ENCODE assay signal across 19 cellular contexts in genomic region chr2:214193943-214194342, GRCh38.
DNase-seq lines count a peak whose midpoint lies in the region; ATAC-seq and TF ChIP-seq lines count a peak whose summit lies in the region.
"Had no signal": no experiment of that assay in that cellular context is flagged by ENCODE, and none has a peak within 500 bp of the region (broad histone marks: within the 10 kb centered on the region; RNA-seq: fewer than 3 reads in every experiment).

No MANE protein-coding gene starts in this region.

- CTCF ChIA-PET in PC-3 (lab: Charles Lee) = no interaction called here

- H3K4me3 ChIP-seq in PC-3 (ENCODE audit: low read length) = no peak overlapping the region
- no peak overlapping the region for H3K4me3 ChIP-seq in epithelial cell of esophagus (ENCODE audit: low read length)
- H3K4me3 ChIP-seq: GM23338, hepatocyte, left lung, vagina had no signal

- peak; percentile 12 for DNase-seq in Caki2 (ENCODE audit: low read depth)
- DNase-seq in PC-3 = peak; percentile 86
- peak; percentile 54 for DNase-seq in epithelial cell of esophagus (ENCODE audit: low read depth)
- peak; percentile 38 for DNase-seq in non-pigmented ciliary epithelial cell (ENCODE audit: low read depth)
- no peak for DNase-seq in caudate nucleus (lab: John Stamatoyannopoulos, UW)
- no peak for DNase-seq in NAMALWA (ENCODE audit: low spot score)
- no peak for DNase-seq in NCI-H1417 (lab: John Stamatoyannopoulos, UW)
- no peak for DNase-seq in activated CD4-positive, alpha-beta T cell treated with anti-CD3 and anti-CD28 coated beads for 4 hours
- DNase-seq: activated CD4-positive, CD25-positive, alpha-beta regulatory T cell treated with anti-CD3 and anti-CD28 coated beads, Interleukin-2, amount 50 U/mL, for 72 hours; activated T-cell treated with anti-CD3 and anti-CD28 coated beads, Interleukin-2, amount 50 U/mL, for 24 hours; CD4-positive, CD25-positive, alpha-beta regulatory T cell; left lung; naive B cell; stimulated activated naive CD8-positive, alpha-beta T cell treated with anti-CD3 and anti-CD28 coated beads, Interleukin-15, Interleukin-2, amounts not matched to agents 100 U/mL and 50 U/mL, for 24 hours had no signal

- H3K9ac ChIP-seq in PC-3 (ENCODE audit: low read length) = no peak overlapping the region

- in situ Hi-C loops in Caki2 (cut with HindIII; ENCODE audit: low pct_unique_long_range_greater_than_20kb, low sequenced_read_pairs) = no loop called here

- intact Hi-C loops in PC-3 (cut with micrococcal nuclease) = loop anchor here (5.0 kb wide), 1 partner anchor 127 kb away; no protein-coding TSS in a partner anchor

- no peak overlapping the region for H2AFZ ChIP-seq in PC-3 (ENCODE audit: low read length)
- H2AFZ ChIP-seq: GM23338, hepatocyte had no signal

- TF ChIP-seq CTCF in PC-3 (conservative IDR thresholded peaks at IDR 0.05; ENCODE audit: low read depth, low read length) (no peak), epithelial cell of esophagus (IDR thresholded peaks at IDR 0.05; ENCODE audit: insufficient read depth, low read depth, low read length, missing control alignments) (peak; percentile 41)

- peak overlapping the region; percentile 52 for H3K4me2 ChIP-seq in PC-3 (ENCODE audit: low read length)
- H3K4me2 ChIP-seq: GM23338, hepatocyte had no signal

- H3K27me3 ChIP-seq in PC-3 (ENCODE audit: low read length) = no peaks in the 10 kb centered on the region
- H3K27me3 ChIP-seq: hepatocyte, left lung, vagina had no signal

- BruUV-seq in PC-3 (replicated peaks; lab: Mats Ljungman, UMichigan) = no TSS peak

- POLR2A ChIA-PET in PC-3 (lab: Charles Lee; ENCODE audit: unreplicated experiment) = no interaction called here

- no peaks in the 10 kb centered on the region for H3K36me3 ChIP-seq in PC-3 (ENCODE audit: low read depth, low read length)
- H3K36me3 ChIP-seq: left lung, vagina had no signal

- ATAC-seq in PC-3 = peak; percentile 91
- ATAC-seq: GM23338; left lung; sciatic nerve; stimulated activated naive CD8-positive, alpha-beta T cell treated with anti-CD3 and anti-CD28 coated beads, Interleukin-15, Interleukin-2, amounts not matched to agents 100 U/mL and 50 U/mL, for 24 hours had no signal

- no peaks in the 10 kb centered on the region for H3F3A ChIP-seq in PC-3 (ENCODE audit: low read length, unreplicated experiment)

- H4K20me1 ChIP-seq in PC-3 (ENCODE audit: low read length) = no peaks in the 10 kb centered on the region

- H3K4me1 ChIP-seq in PC-3 (ENCODE audit: insufficient read depth, low read length) = peaks cover 23% of the 10 kb centered on the region
- H3K4me1 ChIP-seq: left lung, vagina had no signal

- H3K79me2 ChIP-seq in PC-3 (ENCODE audit: low read length) = no peaks in the 10 kb centered on the region
- H3K79me2 ChIP-seq: hepatocyte had no signal

- H3K9me2 ChIP-seq in PC-3 (replicated peaks; ENCODE audit: low read length) = no peaks in the 10 kb centered on the region

- H3K27ac ChIP-seq in PC-3 (ENCODE audit: low read length) (no peak overlapping the region), caudate nucleus (ENCODE audit: low read depth, low read length) (no peak overlapping the region)
- H3K27ac ChIP-seq: hepatocyte, HL-60, left lung, vagina had no signal

- H3K9me3 ChIP-seq in PC-3 (ENCODE audit: low read length) = no peaks in the 10 kb centered on the region
- H3K9me3 ChIP-seq: vagina had no signal

Comparison
In these comparisons a context has a peak if more than half of its experiments do, and no peak if none do; other contexts are left out.
1. DNase-seq: peak in Caki2 (single experiment), PC-3 (single experiment), epithelial cell of esophagus (single experiment) and non-pigmented ciliary epithelial cell (single experiment); none in caudate nucleus (0 of 61), NAMALWA (single experiment), NCI-H1417 (0 of 3) and activated CD4-positive, alpha-beta T cell treated with anti-CD3 and anti-CD28 coated beads for 4 hours (0 of 2).